In the genomic region with DNA sequence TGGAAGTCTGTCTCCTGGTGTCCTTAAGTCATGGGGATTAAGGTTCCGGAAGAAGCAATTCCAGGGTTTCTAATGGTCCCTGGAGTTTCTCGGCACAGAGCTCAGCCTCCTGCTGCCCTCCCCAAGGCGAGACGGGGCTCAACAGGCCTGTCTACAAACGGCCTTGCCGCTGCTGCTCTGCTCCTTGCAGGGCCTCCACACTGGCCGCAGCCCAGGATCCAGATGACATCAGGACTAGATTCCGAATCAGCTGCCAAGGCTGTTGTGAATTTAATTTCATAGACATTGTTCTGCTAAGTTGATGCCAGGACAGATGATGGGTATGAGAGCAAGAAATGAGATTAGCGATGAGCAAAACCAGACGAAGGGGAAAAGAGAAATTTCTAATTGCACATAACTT, we compare ENCODE assay signal across 14 cellular contexts.
"Had no signal": no experiment of that assay in that cellular context is flagged by ENCODE, and none has a peak within 500 bp of the region (broad histone marks: within the 10 kb centered on the region; RNA-seq: fewer than 3 reads in every experiment).

No MANE protein-coding gene starts in this region.

- H3K27ac ChIP-seq: adrenal gland, sigmoid colon, spleen, thyroid gland, VCaP had no signal

- H3K9me3 ChIP-seq: adrenal gland, spleen, thyroid gland had no signal

- H3K36me3 ChIP-seq: adrenal gland, sigmoid colon, spleen, thyroid gland had no signal

- H3K4me1 ChIP-seq: adrenal gland had no signal

- DNase-seq: activated CD4-positive, alpha-beta T cell treated with anti-CD3 and anti-CD28 coated beads for 1 hour; activated gamma-delta T cell; adrenal gland; effector CD8-positive, alpha-beta T cell; left colon; naive B cell; sigmoid colon; spleen; stimulated activated naive CD4-positive, alpha-beta T cell; SW 1271; T-helper 2 cell; thyroid gland had no signal

- H3K4me3 ChIP-seq: adrenal gland, sigmoid colon, spleen, thyroid gland had no signal

- H3K27me3 ChIP-seq: thyroid gland had no signal

- ATAC-seq: esophagus mucosa, left colon had no signal
